ENCODE assay signal across 8 cellular contexts in the genomic region with DNA sequence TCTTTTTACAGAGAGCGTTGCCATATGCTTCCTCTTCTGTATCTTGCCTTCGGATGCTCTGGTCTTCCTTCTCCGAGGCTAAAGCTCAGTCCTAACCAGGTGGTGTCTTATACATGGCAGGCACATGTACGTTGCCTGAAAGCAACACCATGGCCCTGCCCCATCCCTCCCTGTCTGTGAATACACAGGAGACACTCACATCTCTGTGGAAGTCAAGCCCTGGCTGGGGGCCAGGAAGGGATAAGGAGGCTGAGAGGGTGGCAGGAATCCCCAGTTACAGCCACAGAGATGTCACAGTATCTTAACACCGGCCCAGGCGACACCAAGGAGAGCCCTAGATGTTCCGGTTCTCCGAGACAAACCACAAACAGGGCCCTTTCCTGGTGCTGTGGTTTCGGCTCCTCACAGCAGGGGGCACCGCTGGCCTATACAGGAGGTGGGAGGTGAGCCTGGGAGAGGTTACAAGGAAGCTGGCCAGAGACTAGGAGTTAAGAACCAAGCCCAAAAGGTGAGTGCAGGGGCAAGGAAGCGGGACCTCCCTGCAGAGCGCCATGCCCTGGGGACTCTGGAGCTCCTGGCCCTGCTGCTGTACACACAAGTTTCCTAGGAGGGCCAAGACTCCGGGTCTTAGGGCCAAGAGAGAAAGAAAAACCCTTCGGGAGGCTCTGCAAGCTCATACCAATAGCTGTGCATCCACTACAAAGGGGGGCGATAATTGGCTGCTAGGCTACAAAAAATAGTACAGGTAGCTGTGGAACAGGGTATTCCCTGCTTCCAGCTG. TPM values are rescaled to one million over a fixed set of nuclear protein-coding genes. Genes with fewer than 3 reads are reported as not detected.
DNase-seq lines count a peak whose midpoint lies in the region; ATAC-seq and TF ChIP-seq lines count a peak whose summit lies in the region.

No MANE protein-coding gene starts in this region.

- H3K27ac Mint-ChIP-seq in activated CD4-positive, alpha-beta memory T cell treated with anti-CD3 and anti-CD28 coated beads, Interleukin-2, amount 10 ng/mL, durations not matched to agents 7 days and 5 days = no peak overlapping the region
- H3K27ac Mint-ChIP-seq in osteocyte (ENCODE audit: unreplicated experiment) = no peak overlapping the region

- H3K36me3 Mint-ChIP-seq in activated CD4-positive, alpha-beta memory T cell treated with anti-CD3 and anti-CD28 coated beads, Interleukin-2, amount 10 ng/mL, durations not matched to agents 7 days and 5 days (ENCODE audit: low read depth) = no peaks in the 10 kb centered on the region
- no peaks in the 10 kb centered on the region for H3K36me3 Mint-ChIP-seq in osteocyte (ENCODE audit: unreplicated experiment)

- H3K9me3 Mint-ChIP-seq in activated CD4-positive, alpha-beta memory T cell treated with anti-CD3 and anti-CD28 coated beads, Interleukin-2, amount 10 ng/mL, durations not matched to agents 7 days and 5 days = no peaks in the 10 kb centered on the region
- no peaks in the 10 kb centered on the region for H3K9me3 Mint-ChIP-seq in osteocyte (ENCODE audit: unreplicated experiment)

- DNase-seq in A172 (ENCODE audit: low spot score) (peak; percentile 57), GM03348 (ENCODE audit: low spot score) (peak; percentile 78), NCI-H1694 treated with DMSO at 0.1 percent for 48 hours (lab: John Stamatoyannopoulos, UW) (peak; percentile 22), fibroblast of villous mesenchyme (ENCODE audit: low read depth) (peak; percentile 66), osteocyte (ENCODE audit: extremely low spot score, unreplicated experiment) (no peak), GF-D8 (lab: John Stamatoyannopoulos, UW) (no peak)
- DNase-seq in activated CD4-positive, alpha-beta memory T cell treated with anti-CD3 and anti-CD28 coated beads, Interleukin-2, amount 10 ng/mL, durations not matched to agents 7 days and 5 days = peak; percentile 31

- peaks cover 4% of the 10 kb centered on the region for H3K4me1 Mint-ChIP-seq in activated CD4-positive, alpha-beta memory T cell treated with anti-CD3 and anti-CD28 coated beads, Interleukin-2, amount 10 ng/mL, durations not matched to agents 7 days and 5 days
- peaks cover 8% of the 10 kb centered on the region for H3K4me1 Mint-ChIP-seq in osteocyte (ENCODE audit: unreplicated experiment)

- no peak overlapping the region for H3K4me3 ChIP-seq in fibroblast of villous mesenchyme (ENCODE audit: low read depth, low read length)

- H3K4me3 Mint-ChIP-seq in activated CD4-positive, alpha-beta memory T cell treated with anti-CD3 and anti-CD28 coated beads, Interleukin-2, amount 10 ng/mL, durations not matched to agents 7 days and 5 days = no peak overlapping the region
- no peak overlapping the region for H3K4me3 Mint-ChIP-seq in osteocyte (ENCODE audit: unreplicated experiment)

- ATAC-seq in HG03280 (IDR thresholded peaks at IDR 0.05; ENCODE audit: unreplicated experiment) = no peak

- TF ChIP-seq CTCF in fibroblast of villous mesenchyme (IDR thresholded peaks at IDR 0.05; ENCODE audit: insufficient read depth, low read depth, low read length) = peak; percentile 90
- peak; percentile 52 for TF ChIP-seq CTCF in osteocyte (IDR thresholded peaks at IDR 0.05)

- H3K27me3 Mint-ChIP-seq in activated CD4-positive, alpha-beta memory T cell treated with anti-CD3 and anti-CD28 coated beads, Interleukin-2, amount 10 ng/mL, durations not matched to agents 7 days and 5 days = peaks cover 2% of the 10 kb centered on the region
- H3K27me3 Mint-ChIP-seq in osteocyte (ENCODE audit: unreplicated experiment) = no peaks in the 10 kb centered on the region

- POLR2A ChIA-PET in activated CD4-positive, alpha-beta memory T cell treated with anti-CD3 and anti-CD28 coated beads, Interleukin-2, amount 10 ng/mL, durations not matched to agents 7 days and 5 days (lab: Charles Lee) = interaction anchor here (0.5 kb wide), 1 partner anchor 52 kb away, joined by 4 read pairs; no protein-coding TSS in a partner anchor

- CTCF ChIA-PET in activated CD4-positive, alpha-beta memory T cell treated with anti-CD3 and anti-CD28 coated beads, Interleukin-2, amount 10 ng/mL, durations not matched to agents 7 days and 5 days (lab: Charles Lee) = interaction anchor here (0.6 to 1.3 kb wide), 2 partner anchors 53 to 126 kb away, joined by 3 to 11 read pairs; no protein-coding TSS in a partner anchor

RNA-seq across cellular contexts. Expression of a gene that starts 41.7 kb away (rescaled TPM):
- not detected in 2 replicates for total RNA-seq in A172 (2014; rRNA removed; shearing (Covaris generic))
- total RNA-seq in activated CD4-positive, alpha-beta memory T cell treated with anti-CD3 and anti-CD28 coated beads, Interleukin-2, amount 10 ng/mL, durations not matched to agents 7 days and 5 days = not detected
- total RNA-seq in fibroblast of villous mesenchyme = under 0.01 and 0.43 TPM in 2 replicates
- not detected in 2 replicates for total RNA-seq in osteocyte

Comparison
In these comparisons a context has a peak if more than half of its experiments do, and no peak if none do; other contexts are left out.
1. DNase-seq: peak in A172 (single experiment), GM03348 (single experiment), NCI-H1694 treated with DMSO at 0.1 percent for 48 hours (single experiment), activated CD4-positive, alpha-beta memory T cell treated with anti-CD3 and anti-CD28 coated beads, Interleukin-2, amount 10 ng/mL, durations not matched to agents 7 days and 5 days (single experiment) and fibroblast of villous mesenchyme (single experiment); none in osteocyte (single experiment) and GF-D8 (single experiment).